ENCODE assay signal across 1 cellular context in genomic region chr12:64796205-64796845, GRCh38.
A peak's percentile ranks its signal among the peaks of the same experiment; 100 is the strongest.
TF ChIP-seq lines count a peak whose summit lies in the region.

No MANE protein-coding gene starts in this region.

TF ChIP-seq in H1, 55 proteins besides CTCF, POLR2A, EP300 and RAD21 (continued from another document):
- TF ChIP-seq CHD7 (IDR thresholded peaks at IDR 0.05; ENCODE audit: insufficient replicate concordance, low read length) (peak; percentile 64), ASH2L (IDR thresholded peaks at IDR 0.05; ENCODE audit: low read length) (no peak), SIN3A (conservative IDR thresholded peaks at IDR 0.05 in 1 of 2, IDR thresholded peaks at IDR 0.05 in 1 of 2; ENCODE audit: low read depth in 1 of 2, low read length in 2 of 2) (0 out of 4 replicates have a peak, but pooled peaks have one; percentile 25 to 26), BRCA1 (IDR thresholded peaks at IDR 0.05; ENCODE audit: low read depth, low read length) (no peak), BACH1 (IDR thresholded peaks at IDR 0.05; ENCODE audit: low read length) (peak; percentile 92)
